Comparison of ENCODE assay signal across 17 cellular contexts in the genomic region with DNA sequence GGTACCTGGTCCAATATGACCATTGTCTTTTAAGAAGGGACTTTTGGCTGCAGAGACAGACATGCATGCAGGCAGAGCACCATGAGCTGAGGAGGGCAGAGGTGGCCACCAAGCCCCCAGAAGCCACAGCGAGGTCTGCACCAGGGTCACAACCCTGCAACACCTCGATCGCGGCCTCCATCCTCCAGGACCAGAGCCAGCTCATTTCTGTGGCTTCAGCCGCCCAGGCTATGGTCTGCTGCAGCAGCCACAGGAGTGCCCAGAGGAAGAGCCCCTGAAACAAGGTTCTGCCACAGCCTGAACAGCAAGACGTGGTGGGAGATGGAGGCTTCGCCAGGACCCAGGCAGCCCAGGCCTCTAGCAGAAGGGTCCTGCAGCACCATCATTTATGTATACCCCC.
"Had no signal": no experiment of that assay in that cellular context is flagged by ENCODE, and none has a peak within 500 bp of the region (broad histone marks: within the 10 kb centered on the region; RNA-seq: fewer than 3 reads in every experiment).

No MANE protein-coding gene starts in this region.

- H3K4me3 ChIP-seq: adrenal gland, cardiac muscle cell, lung, transverse colon had no signal

- H3K27ac ChIP-seq: adrenal gland, cardiac muscle cell, foreskin keratinocyte, neutrophil, transverse colon had no signal

- H3K27me3 ChIP-seq: adrenal gland, cardiac muscle cell, foreskin keratinocyte, neutrophil, transverse colon had no signal

- H3K27ac Mint-ChIP-seq: activated T-cell treated with anti-CD3 and anti-CD28 coated beads, Interleukin-2, amount 50 U/mL, for 24 hours; naive thymus-derived CD4-positive, alpha-beta T cell; WTC11 had no signal

- H3K36me3 ChIP-seq: adrenal gland, cardiac muscle cell, transverse colon had no signal

- H3K4me1 Mint-ChIP-seq: WTC11 had no signal

- H3K4me1 ChIP-seq: foreskin keratinocyte, transverse colon had no signal

- DNase-seq: activated CD4-positive, alpha-beta T cell treated with anti-CD3 and anti-CD28 coated beads for 4 hours; activated naive CD4-positive, alpha-beta T cell treated with anti-CD3 and anti-CD28 coated beads, Interleukin-2, amount 50 U/mL, for 16 hours; activated T-cell treated with anti-CD3 and anti-CD28 coated beads, Interleukin-2, amount 50 U/mL, for 24 hours; foreskin keratinocyte; glutamatergic neuron; hypothalamus; naive thymus-derived CD4-positive, alpha-beta T cell; stimulated activated CD4-positive, alpha-beta T cell treated with anti-CD3 and anti-CD28 coated beads, Interleukin-15, amount 100 ng/mL, for 24 hours; stimulated activated naive CD4-positive, alpha-beta T cell treated with Interleukin-2 at 50 U/mL for 16 hours; substantia nigra; T-helper 2 cell; transverse colon had no signal

- H3K4me3 Mint-ChIP-seq: activated T-cell treated with anti-CD3 and anti-CD28 coated beads, Interleukin-2, amount 50 U/mL, for 24 hours; naive thymus-derived CD4-positive, alpha-beta T cell; WTC11 had no signal

- H3K9me3 Mint-ChIP-seq: activated T-cell treated with anti-CD3 and anti-CD28 coated beads, Interleukin-2, amount 50 U/mL, for 24 hours; naive thymus-derived CD4-positive, alpha-beta T cell; WTC11 had no signal

- H3K27me3 Mint-ChIP-seq: activated T-cell treated with anti-CD3 and anti-CD28 coated beads, Interleukin-2, amount 50 U/mL, for 24 hours; naive thymus-derived CD4-positive, alpha-beta T cell had no signal

- H3K36me3 Mint-ChIP-seq: WTC11 had no signal

- ATAC-seq: foreskin keratinocyte; naive thymus-derived CD4-positive, alpha-beta T cell; WTC11 had no signal

- H3K9me3 ChIP-seq: adrenal gland, neutrophil, transverse colon had no signal
